In the genomic region with DNA sequence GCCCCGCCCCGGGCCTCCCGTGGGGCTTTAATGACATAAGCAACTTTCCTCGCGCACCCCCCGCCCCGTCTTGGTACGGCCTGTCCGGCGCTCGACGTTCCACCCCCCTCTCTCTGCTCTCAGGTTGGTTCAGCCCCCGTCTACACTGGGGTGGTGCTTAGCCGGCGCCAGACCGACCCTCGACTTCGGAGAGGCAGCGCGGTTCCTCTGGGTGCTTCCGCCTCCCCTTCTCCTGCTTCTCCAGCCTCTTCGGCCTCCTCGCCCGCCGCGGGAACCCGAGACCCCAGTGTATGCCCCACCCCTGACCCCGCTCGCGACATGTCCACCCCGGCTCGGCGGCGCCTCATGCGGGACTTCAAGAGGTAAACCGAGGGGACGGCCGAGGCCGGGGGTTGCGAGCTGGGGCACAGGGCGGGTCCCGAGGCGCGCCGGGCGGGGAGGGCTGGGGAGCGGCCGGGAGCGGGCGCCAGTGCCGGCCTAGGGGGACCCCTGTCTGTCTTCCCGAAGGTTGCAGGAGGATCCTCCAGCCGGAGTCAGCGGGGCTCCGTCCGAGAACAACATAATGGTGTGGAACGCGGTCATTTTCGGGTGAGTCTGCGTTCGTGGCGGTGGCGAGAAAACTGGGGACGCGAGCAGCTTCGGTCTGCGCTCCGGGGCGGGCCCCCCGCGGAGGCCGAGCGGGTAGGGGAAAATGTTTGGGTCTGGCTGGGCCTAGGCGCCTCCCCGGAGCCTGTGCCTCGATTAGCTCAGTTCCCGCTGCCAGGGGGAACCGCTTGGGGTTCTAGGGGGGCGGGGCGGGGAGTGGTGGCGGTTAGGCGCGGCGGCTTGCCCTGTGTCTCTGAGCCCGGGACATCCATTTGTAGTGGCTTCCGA, we compare ENCODE assay signal across 8 cellular contexts. TPM values are rescaled to one million over a fixed set of nuclear protein-coding genes. Genes with fewer than 3 reads are reported as not detected.
A peak's percentile ranks its signal among the peaks of the same experiment; 100 is the strongest.
DNase-seq lines count a peak whose midpoint lies in the region; TF ChIP-seq lines count a peak whose summit lies in the region.

A gene (plus strand): TSS at position 170 of the 873 bp plus-strand sequence. CDS start 149 bp downstream, at position 319.

- peak within 1 kb of the TSS; percentile 14 for H2AFZ ChIP-seq in neuron (ENCODE audit: low read depth, low read length)

- H3K9me3 ChIP-seq in SJSA1 (replicated peaks) = no peaks in the 10 kb centered on the region
- no peaks in the 10 kb centered on the region for H3K9me3 ChIP-seq in neuron (ENCODE audit: low read length)
- H3K9me3 ChIP-seq in subcutaneous abdominal adipose tissue (ENCODE audit: control insufficient read depth in 5 of 5, low read length in 5 of 5) = no peaks in the 10 kb centered on the region

- H3K4me1 ChIP-seq in SJSA1 (replicated peaks) (peaks cover 2% of the 10 kb centered on the region; the same call in 1 of the 2 replicates), neuron (ENCODE audit: insufficient read depth, low read length) (peaks cover 4% of the 10 kb centered on the region), subcutaneous abdominal adipose tissue (ENCODE audit: control insufficient read depth in 5 of 5, insufficient read depth in 5 of 5, low read length in 5 of 5) (peaks cover 0 to 20% (median 18%) of the 10 kb centered on the region in 5 donors)

- H3K27me3 ChIP-seq in SJSA1 (replicated peaks) (no peaks in the 10 kb centered on the region), neuron (ENCODE audit: insufficient read depth, low read length) (no peaks in the 10 kb centered on the region), subcutaneous abdominal adipose tissue (ENCODE audit: control insufficient read depth in 5 of 5, insufficient read depth in 4 of 5, low read length in 5 of 5) (peaks cover 0 to 5% (median 0%) of the 10 kb centered on the region in 5 donors)

- DNase-seq in GM04504 (ENCODE audit: low read depth) (peak; percentile 77), HFF-Myc (ENCODE audit: extremely low read depth, low read depth) (peak; percentile 50), MV-4-11 (lab: John Stamatoyannopoulos, UW) (peak; percentile 76), SJSA1 (ENCODE audit: low read depth in 1 of 2, low spot score in 2 of 2) (peak; percentile 88 to 89), foreskin melanocyte (peak; percentile 74)
- DNase-seq in activated naive CD4-positive, alpha-beta T cell (lab: John Stamatoyannopoulos, UW) = peak; percentile 53 to 86 (median 72)

- peak within 1 kb of the TSS in 4 of 5 donors; percentile 81 to 82 (median 82) for H3K9ac ChIP-seq in subcutaneous abdominal adipose tissue (ENCODE audit: low read length in 5 of 5)

- peak; percentile 18 for TF ChIP-seq CTCF in HFF-Myc (IDR thresholded peaks at IDR 0.05; ENCODE audit: low read depth, low read length, missing control alignments)

- H3K36me3 ChIP-seq in SJSA1 = peaks cover 17% of the 10 kb centered on the region
- peaks cover 6% of the 10 kb centered on the region for H3K36me3 ChIP-seq in neuron (ENCODE audit: insufficient read depth, low read length)
- H3K36me3 ChIP-seq in subcutaneous abdominal adipose tissue (ENCODE audit: control insufficient read depth in 5 of 5, insufficient read depth in 5 of 5, low read length in 5 of 5) = no peaks in the 10 kb centered on the region

- peak within 1 kb of the TSS; percentile 76 for H3K27ac ChIP-seq in SJSA1
- peak within 1 kb of the TSS; percentile 82 for H3K27ac ChIP-seq in subcutaneous abdominal adipose tissue (ENCODE audit: low read depth, low read length)

- peak within 1 kb of the TSS; percentile 56 for H3K4me3 ChIP-seq in HFF-Myc (replicated peaks; ENCODE audit: low read depth, low read length)
- H3K4me3 ChIP-seq in SJSA1 = peak within 1 kb of the TSS; percentile 73
- H3K4me3 ChIP-seq in neuron (ENCODE audit: low read length) = peak within 1 kb of the TSS; percentile 79
- H3K4me3 ChIP-seq in subcutaneous abdominal adipose tissue (ENCODE audit: low read depth in 1 of 5, low read length in 5 of 5) = peak within 1 kb of the TSS; percentile 68 to 79 (median 71)

RNA-seq across cellular contexts. Expression of the gene that starts here (rescaled TPM):
- 46.0 and 60.0 TPM in 2 replicates for total RNA-seq in SJSA1 (2014; rRNA removed; shearing (Covaris generic))

Comparison
In these comparisons a context has a peak if more than half of its experiments do, and no peak if none do; other contexts are left out.
1. Peak in every context shown above with its lines: DNase-seq, H3K4me3 ChIP-seq and H3K27ac ChIP-seq.